ENCODE assay signal across 26 cellular contexts in genomic region chr11:69839516-69839915, GRCh38. TPM values are rescaled to one million over a fixed set of nuclear protein-coding genes. Genes with fewer than 3 reads are reported as not detected.
"Had no signal": no experiment of that assay in that cellular context is flagged by ENCODE, and none has a peak within 500 bp of the region (broad histone marks: within the 10 kb centered on the region; RNA-seq: fewer than 3 reads in every experiment).

No MANE protein-coding gene starts in this region.

- H3K27ac Mint-ChIP-seq: activated CD4-positive, alpha-beta T cell treated with anti-CD3 and anti-CD28 coated beads for 36 hours; activated naive CD4-positive, alpha-beta T cell treated with anti-CD3 and anti-CD28 coated beads, Interleukin-2, amount 50 U/mL, for 72 hours; activated T-helper 1 cell treated with anti-CD3 and anti-CD28 coated beads, Interleukin-12 subunit alpha, Interleukin-12 subunit beta, Interleukin-2, Interleukin-4 antibody, amounts not matched to agents 30 ng/mL and 10 ng/mL and 1 ng/mL, durations not matched to agents 14 hours and 24 hours and 36 hours; effector memory CD8-positive, alpha-beta T cell; nephron; T-cell; type B pancreatic cell had no signal

- H3K4me1 Mint-ChIP-seq: activated CD4-positive, alpha-beta T cell treated with anti-CD3 and anti-CD28 coated beads for 36 hours; nephron had no signal

- FAIRE-seq: frontal cortex, TTC549 had no signal

- H3K4me3 Mint-ChIP-seq: activated CD4-positive, alpha-beta T cell treated with anti-CD3 and anti-CD28 coated beads for 36 hours; activated T-helper 1 cell treated with anti-CD3 and anti-CD28 coated beads, Interleukin-12 subunit alpha, Interleukin-12 subunit beta, Interleukin-2, Interleukin-4 antibody, amounts not matched to agents 30 ng/mL and 10 ng/mL and 1 ng/mL, durations not matched to agents 14 hours and 24 hours and 36 hours; effector memory CD8-positive, alpha-beta T cell; immature natural killer cell; nephron; T-cell; type B pancreatic cell had no signal

- H3K4me3 ChIP-seq: ascending aorta, dorsolateral prefrontal cortex, esophagus muscularis mucosa, hepatocyte, thoracic aorta, vagina had no signal

- H3K36me3 ChIP-seq: ascending aorta, esophagus muscularis mucosa, thoracic aorta, vagina, WERI-Rb-1 had no signal

- H3K27ac ChIP-seq: ascending aorta, dorsolateral prefrontal cortex, esophagus muscularis mucosa, hepatocyte, thoracic aorta, vagina, WERI-Rb-1 had no signal

- H3K9me3 Mint-ChIP-seq: activated T-helper 1 cell treated with anti-CD3 and anti-CD28 coated beads, Interleukin-12 subunit alpha, Interleukin-12 subunit beta, Interleukin-2, Interleukin-4 antibody, amounts not matched to agents 30 ng/mL and 10 ng/mL and 1 ng/mL, durations not matched to agents 14 hours and 24 hours and 36 hours; effector memory CD8-positive, alpha-beta T cell; nephron; T-cell; type B pancreatic cell had no signal

- DNase-seq: activated CD4-positive, alpha-beta T cell treated with anti-CD3 and anti-CD28 coated beads for 36 hours; activated CD4-positive, alpha-beta T cell treated with anti-CD3 and anti-CD28 coated beads, Interleukin-2, amount 50 U/mL, for 4 hours; central memory CD4-positive, alpha-beta T cell; effector memory CD8-positive, alpha-beta T cell; glutamatergic neuron; immature natural killer cell; left ventricle myocardium superior; stimulated activated CD4-positive, alpha-beta T cell treated with anti-CD3 and anti-CD28 coated beads, Interleukin-4, amount 100 ng/mL, for 24 hours; stimulated activated naive CD4-positive, alpha-beta T cell treated with Interleukin-2 at 50 U/mL for 16 hours; WERI-Rb-1 had no signal

- H3K36me3 Mint-ChIP-seq: immature natural killer cell, T-cell, type B pancreatic cell had no signal

- H3K9me3 ChIP-seq: ascending aorta, esophagus muscularis mucosa, thoracic aorta, vagina had no signal

- H3K4me1 ChIP-seq: ascending aorta, esophagus muscularis mucosa, vagina had no signal

RNA-seq across cellular contexts. Expression of gene FGF3, which starts 20.3 kb away (rescaled TPM):
- total RNA-seq: activated CD4-positive, alpha-beta T cell treated with anti-CD3 and anti-CD28 coated beads for 36 hours; activated naive CD4-positive, alpha-beta T cell treated with anti-CD3 and anti-CD28 coated beads, Interleukin-2, amount 50 U/mL, for 72 hours; activated T-helper 1 cell treated with anti-CD3 and anti-CD28 coated beads, Interleukin-12 subunit alpha, Interleukin-12 subunit beta, Interleukin-2, Interleukin-4 antibody, amounts not matched to agents 30 ng/mL and 10 ng/mL and 1 ng/mL, durations not matched to agents 14 hours and 24 hours and 36 hours; ascending aorta; dorsolateral prefrontal cortex; esophagus muscularis mucosa; frontal cortex; hepatocyte; left ventricle myocardium superior; mononuclear cell; myocyte; T-cell; thoracic aorta; vagina had no signal
- polyA plus RNA-seq: adipose tissue, hepatocyte, immature natural killer cell had no signal
